In the genomic region with DNA sequence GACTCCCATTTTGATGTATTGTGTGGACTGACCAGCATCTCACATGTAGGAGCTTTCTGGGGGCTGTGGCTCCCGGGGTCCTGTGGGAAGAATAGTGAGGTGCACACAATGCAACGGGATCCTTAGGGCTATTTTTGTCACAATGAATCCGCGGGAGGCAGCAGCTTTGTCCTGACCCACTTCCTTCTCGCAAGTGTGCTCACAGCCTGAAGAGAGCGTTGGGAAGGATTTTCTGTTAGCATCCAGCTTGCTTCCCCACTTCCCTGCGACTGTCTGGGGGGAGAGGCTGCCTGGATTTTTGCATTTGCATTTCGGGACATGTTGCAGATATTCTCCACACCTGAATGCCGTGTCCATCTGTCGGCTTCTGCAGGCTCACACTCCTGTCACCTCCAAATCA, we compare ENCODE assay signal across 1 cellular context.
TF ChIP-seq lines count a peak whose summit lies in the region.

No MANE protein-coding gene starts in this region.

TF ChIP-seq in H1, 55 proteins besides CTCF, POLR2A, EP300 and RAD21:
- TF ChIP-seq CREB1 (IDR thresholded peaks at IDR 0.05) = no peak
- TF ChIP-seq SP2 (IDR thresholded peaks at IDR 0.05; ENCODE audit: low read length) = no peak
- no peak for TF ChIP-seq SP1 (IDR thresholded peaks at IDR 0.05; ENCODE audit: low read depth, low read length)
- TF ChIP-seq POU5F1 (IDR thresholded peaks at IDR 0.05; ENCODE audit: low read depth, low read length) = no peak
- TF ChIP-seq FOSL1 (IDR thresholded peaks at IDR 0.05; ENCODE audit: insufficient read depth, low read depth, low read length) = no peak
- no peak for TF ChIP-seq JUN (IDR thresholded peaks at IDR 0.05; ENCODE audit: low read depth, low read length)
- no peak for TF ChIP-seq SP4 (IDR thresholded peaks at IDR 0.05; ENCODE audit: low read length)
- TF ChIP-seq, protein P1, sequence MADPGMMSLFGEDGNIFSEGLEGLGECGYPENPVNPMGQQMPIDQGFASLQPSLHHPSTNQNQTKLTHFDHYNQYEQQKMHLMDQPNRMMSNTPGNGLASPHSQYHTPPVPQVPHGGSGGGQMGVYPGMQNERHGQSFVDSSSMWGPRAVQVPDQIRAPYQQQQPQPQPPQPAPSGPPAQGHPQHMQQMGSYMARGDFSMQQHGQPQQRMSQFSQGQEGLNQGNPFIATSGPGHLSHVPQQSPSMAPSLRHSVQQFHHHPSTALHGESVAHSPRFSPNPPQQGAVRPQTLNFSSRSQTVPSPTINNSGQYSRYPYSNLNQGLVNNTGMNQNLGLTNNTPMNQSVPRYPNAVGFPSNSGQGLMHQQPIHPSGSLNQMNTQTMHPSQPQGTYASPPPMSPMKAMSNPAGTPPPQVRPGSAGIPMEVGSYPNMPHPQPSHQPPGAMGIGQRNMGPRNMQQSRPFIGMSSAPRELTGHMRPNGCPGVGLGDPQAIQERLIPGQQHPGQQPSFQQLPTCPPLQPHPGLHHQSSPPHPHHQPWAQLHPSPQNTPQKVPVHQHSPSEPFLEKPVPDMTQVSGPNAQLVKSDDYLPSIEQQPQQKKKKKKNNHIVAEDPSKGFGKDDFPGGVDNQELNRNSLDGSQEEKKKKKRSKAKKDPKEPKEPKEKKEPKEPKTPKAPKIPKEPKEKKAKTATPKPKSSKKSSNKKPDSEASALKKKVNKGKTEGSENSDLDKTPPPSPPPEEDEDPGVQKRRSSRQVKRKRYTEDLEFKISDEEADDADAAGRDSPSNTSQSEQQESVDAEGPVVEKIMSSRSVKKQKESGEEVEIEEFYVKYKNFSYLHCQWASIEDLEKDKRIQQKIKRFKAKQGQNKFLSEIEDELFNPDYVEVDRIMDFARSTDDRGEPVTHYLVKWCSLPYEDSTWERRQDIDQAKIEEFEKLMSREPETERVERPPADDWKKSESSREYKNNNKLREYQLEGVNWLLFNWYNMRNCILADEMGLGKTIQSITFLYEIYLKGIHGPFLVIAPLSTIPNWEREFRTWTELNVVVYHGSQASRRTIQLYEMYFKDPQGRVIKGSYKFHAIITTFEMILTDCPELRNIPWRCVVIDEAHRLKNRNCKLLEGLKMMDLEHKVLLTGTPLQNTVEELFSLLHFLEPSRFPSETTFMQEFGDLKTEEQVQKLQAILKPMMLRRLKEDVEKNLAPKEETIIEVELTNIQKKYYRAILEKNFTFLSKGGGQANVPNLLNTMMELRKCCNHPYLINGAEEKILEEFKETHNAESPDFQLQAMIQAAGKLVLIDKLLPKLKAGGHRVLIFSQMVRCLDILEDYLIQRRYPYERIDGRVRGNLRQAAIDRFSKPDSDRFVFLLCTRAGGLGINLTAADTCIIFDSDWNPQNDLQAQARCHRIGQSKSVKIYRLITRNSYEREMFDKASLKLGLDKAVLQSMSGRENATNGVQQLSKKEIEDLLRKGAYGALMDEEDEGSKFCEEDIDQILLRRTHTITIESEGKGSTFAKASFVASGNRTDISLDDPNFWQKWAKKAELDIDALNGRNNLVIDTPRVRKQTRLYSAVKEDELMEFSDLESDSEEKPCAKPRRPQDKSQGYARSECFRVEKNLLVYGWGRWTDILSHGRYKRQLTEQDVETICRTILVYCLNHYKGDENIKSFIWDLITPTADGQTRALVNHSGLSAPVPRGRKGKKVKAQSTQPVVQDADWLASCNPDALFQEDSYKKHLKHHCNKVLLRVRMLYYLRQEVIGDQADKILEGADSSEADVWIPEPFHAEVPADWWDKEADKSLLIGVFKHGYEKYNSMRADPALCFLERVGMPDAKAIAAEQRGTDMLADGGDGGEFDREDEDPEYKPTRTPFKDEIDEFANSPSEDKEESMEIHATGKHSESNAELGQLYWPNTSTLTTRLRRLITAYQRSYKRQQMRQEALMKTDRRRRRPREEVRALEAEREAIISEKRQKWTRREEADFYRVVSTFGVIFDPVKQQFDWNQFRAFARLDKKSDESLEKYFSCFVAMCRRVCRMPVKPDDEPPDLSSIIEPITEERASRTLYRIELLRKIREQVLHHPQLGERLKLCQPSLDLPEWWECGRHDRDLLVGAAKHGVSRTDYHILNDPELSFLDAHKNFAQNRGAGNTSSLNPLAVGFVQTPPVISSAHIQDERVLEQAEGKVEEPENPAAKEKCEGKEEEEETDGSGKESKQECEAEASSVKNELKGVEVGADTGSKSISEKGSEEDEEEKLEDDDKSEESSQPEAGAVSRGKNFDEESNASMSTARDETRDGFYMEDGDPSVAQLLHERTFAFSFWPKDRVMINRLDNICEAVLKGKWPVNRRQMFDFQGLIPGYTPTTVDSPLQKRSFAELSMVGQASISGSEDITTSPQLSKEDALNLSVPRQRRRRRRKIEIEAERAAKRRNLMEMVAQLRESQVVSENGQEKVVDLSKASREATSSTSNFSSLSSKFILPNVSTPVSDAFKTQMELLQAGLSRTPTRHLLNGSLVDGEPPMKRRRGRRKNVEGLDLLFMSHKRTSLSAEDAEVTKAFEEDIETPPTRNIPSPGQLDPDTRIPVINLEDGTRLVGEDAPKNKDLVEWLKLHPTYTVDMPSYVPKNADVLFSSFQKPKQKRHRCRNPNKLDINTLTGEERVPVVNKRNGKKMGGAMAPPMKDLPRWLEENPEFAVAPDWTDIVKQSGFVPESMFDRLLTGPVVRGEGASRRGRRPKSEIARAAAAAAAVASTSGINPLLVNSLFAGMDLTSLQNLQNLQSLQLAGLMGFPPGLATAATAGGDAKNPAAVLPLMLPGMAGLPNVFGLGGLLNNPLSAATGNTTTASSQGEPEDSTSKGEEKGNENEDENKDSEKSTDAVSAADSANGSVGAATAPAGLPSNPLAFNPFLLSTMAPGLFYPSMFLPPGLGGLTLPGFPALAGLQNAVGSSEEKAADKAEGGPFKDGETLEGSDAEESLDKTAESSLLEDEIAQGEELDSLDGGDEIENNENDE (IDR thresholded peaks at IDR 0.05; ENCODE audit: insufficient replicate concordance, low read length) = no peak
TF ChIP-seq in H1: peak in this region for 0.
